In the genomic region with DNA sequence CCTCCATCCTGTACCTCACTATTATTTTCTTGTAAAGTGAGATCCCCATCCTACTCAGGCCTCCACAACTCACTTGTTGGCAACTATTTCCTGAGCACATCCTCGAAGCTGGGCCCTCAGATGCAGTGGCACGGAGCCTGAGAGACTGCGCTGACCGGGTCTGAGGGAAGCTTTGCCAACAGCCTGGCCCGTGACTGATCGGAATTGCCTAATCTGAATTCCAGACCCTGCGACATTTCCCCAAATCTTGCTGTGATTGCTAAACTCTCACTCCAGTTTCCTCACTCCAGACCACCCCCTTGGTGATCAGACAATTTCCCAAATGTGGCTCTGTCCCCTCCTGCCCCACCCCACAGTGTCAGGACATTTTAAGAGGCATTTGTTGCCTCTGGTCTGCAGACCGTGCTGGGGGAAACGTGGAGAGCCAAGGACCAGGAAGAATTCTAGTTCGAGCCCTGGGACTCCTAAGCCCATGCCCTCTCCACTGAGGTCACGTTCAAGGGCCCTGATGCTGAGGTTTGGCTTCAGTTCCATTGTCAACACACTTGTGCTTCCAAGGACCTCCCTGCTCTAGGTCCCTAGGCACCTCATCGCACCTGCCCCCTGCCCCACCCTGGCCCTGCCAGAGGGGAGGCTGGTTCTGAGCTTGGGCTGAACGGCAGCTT, we compare ENCODE assay signal across 11 cellular contexts. TPM values are rescaled to one million over a fixed set of nuclear protein-coding genes. Genes with fewer than 3 reads are reported as not detected.
DNase-seq lines count a peak whose midpoint lies in the region; ATAC-seq, FAIRE-seq and TF ChIP-seq lines count a peak whose summit lies in the region.
"Had no signal": no experiment of that assay in that cellular context is flagged by ENCODE, and none has a peak within 500 bp of the region (broad histone marks: within the 10 kb centered on the region; RNA-seq: fewer than 3 reads in every experiment).

No MANE protein-coding gene starts in this region.

- H3K9me2 ChIP-seq in GM23338 (ENCODE audit: insufficient read depth), result no peaks in the 10 kb centered on the region

- no peaks in the 10 kb centered on the region; the same call in 1 of the 2 replicates for H3K4me1 ChIP-seq in GM23338 (ENCODE audit: insufficient read depth)
- peaks cover 27% of the 10 kb centered on the region for H3K4me1 ChIP-seq in skeletal muscle satellite cell (ENCODE audit: control insufficient read depth, insufficient read depth, low read length)

- no peak overlapping the region for H3K4me2 ChIP-seq in GM23338
- H3K4me2 ChIP-seq in skeletal muscle satellite cell (ENCODE audit: low read length), result peak overlapping the region; percentile 18
- H3K4me2 ChIP-seq: smooth muscle cell had no signal

- H3K9me3 Mint-ChIP-seq in GM23338, result no peaks in the 10 kb centered on the region
- no peaks in the 10 kb centered on the region for H3K9me3 Mint-ChIP-seq in activated CD8-positive, alpha-beta memory T cell treated with anti-CD3 and anti-CD28 coated beads, Interleukin-2, amount 10 ng/mL, durations not matched to agents 7 days and 5 days (ENCODE audit: low read depth)
- H3K9me3 Mint-ChIP-seq: activated CD4-positive, alpha-beta memory T cell treated with anti-CD3 and anti-CD28 coated beads, Interleukin-2, amount 10 ng/mL, durations not matched to agents 7 days and 5 days had no signal

- no peak for DNase-seq in GM23338 (ENCODE audit: low spot score)
- peak; percentile 50 for DNase-seq in dermis blood vessel endothelial cell
- DNase-seq in kidney tubule cell (ENCODE audit: low spot score), result peak; percentile 44
- no peak for DNase-seq in NCI-H524 (lab: John Stamatoyannopoulos, UW)
- no peak for DNase-seq in activated CD8-positive, alpha-beta memory T cell treated with anti-CD3 and anti-CD28 coated beads, Interleukin-2, amount 10 ng/mL, durations not matched to agents 7 days and 5 days
- DNase-seq in D721Med (ENCODE audit: insufficient read length, low spot score), result no peak
- no peak for DNase-seq in cerebellum (ENCODE audit: low spot score)
- DNase-seq: activated CD4-positive, alpha-beta memory T cell treated with anti-CD3 and anti-CD28 coated beads, Interleukin-2, amount 10 ng/mL, durations not matched to agents 7 days and 5 days had no signal

- H3K4me3 ChIP-seq in GM23338, result no peak overlapping the region
- no peak overlapping the region for H3K4me3 ChIP-seq in skeletal muscle satellite cell (ENCODE audit: low read length)
- H3K4me3 ChIP-seq: smooth muscle cell had no signal

- H3K9me3 ChIP-seq in skeletal muscle satellite cell (replicated peaks; ENCODE audit: low read length), result no peaks in the 10 kb centered on the region

- ATAC-seq in GM23338, result no peak
- ATAC-seq in activated CD8-positive, alpha-beta memory T cell treated with anti-CD3 and anti-CD28 coated beads, Interleukin-2, amount 10 ng/mL, durations not matched to agents 7 days and 5 days, result no peak

- peaks cover 13% of the 10 kb centered on the region for H4K20me1 ChIP-seq in GM23338 (replicated peaks; ENCODE audit: insufficient read depth)

- H3K36me3 ChIP-seq in GM23338 (ENCODE audit: insufficient read depth) (no peaks in the 10 kb centered on the region), skeletal muscle satellite cell (ENCODE audit: insufficient read depth, low read length) (no peaks in the 10 kb centered on the region)

- H3K4me3 Mint-ChIP-seq in GM23338, result no peak overlapping the region
- no peak overlapping the region for H3K4me3 Mint-ChIP-seq in activated CD8-positive, alpha-beta memory T cell treated with anti-CD3 and anti-CD28 coated beads, Interleukin-2, amount 10 ng/mL, durations not matched to agents 7 days and 5 days
- H3K4me3 Mint-ChIP-seq: activated CD4-positive, alpha-beta memory T cell treated with anti-CD3 and anti-CD28 coated beads, Interleukin-2, amount 10 ng/mL, durations not matched to agents 7 days and 5 days had no signal

- TF ChIP-seq CTCF in GM23338 (conservative IDR thresholded peaks at IDR 0.05; ENCODE audit: low read depth in 2 of 2) (no peak), D721Med (IDR thresholded peaks at IDR 0.05; ENCODE audit: insufficient read depth, missing control alignments) (no peak)

- H3K36me3 Mint-ChIP-seq in GM23338 (ENCODE audit: low read depth), result peaks cover 19% of the 10 kb centered on the region
- no peaks in the 10 kb centered on the region for H3K36me3 Mint-ChIP-seq in activated CD8-positive, alpha-beta memory T cell treated with anti-CD3 and anti-CD28 coated beads, Interleukin-2, amount 10 ng/mL, durations not matched to agents 7 days and 5 days

- H3F3A ChIP-seq in GM23338 (replicated peaks; ENCODE audit: low read depth), result no peaks in the 10 kb centered on the region

- no peaks in the 10 kb centered on the region for H3K27me3 ChIP-seq in GM23338 (ENCODE audit: insufficient read depth)
- H3K27me3 ChIP-seq in skeletal muscle satellite cell (ENCODE audit: control insufficient read depth, insufficient read depth, low read length), result no peaks in the 10 kb centered on the region

- peaks cover 92% of the 10 kb centered on the region for H3K79me2 ChIP-seq in GM23338 (replicated peaks; ENCODE audit: insufficient read depth)

- H3K27ac ChIP-seq in GM23338 (ENCODE audit: low read depth), result no peak overlapping the region

- H3K9ac ChIP-seq in skeletal muscle satellite cell (ENCODE audit: low read depth, low read length), result no peak overlapping the region

- peaks cover 4% of the 10 kb centered on the region for H3K27me3 Mint-ChIP-seq in GM23338 (ENCODE audit: insufficient read depth, low read depth, poor library complexity)
- no peaks in the 10 kb centered on the region for H3K27me3 Mint-ChIP-seq in activated CD8-positive, alpha-beta memory T cell treated with anti-CD3 and anti-CD28 coated beads, Interleukin-2, amount 10 ng/mL, durations not matched to agents 7 days and 5 days
- H3K27me3 Mint-ChIP-seq: activated CD4-positive, alpha-beta memory T cell treated with anti-CD3 and anti-CD28 coated beads, Interleukin-2, amount 10 ng/mL, durations not matched to agents 7 days and 5 days had no signal

- no peak for FAIRE-seq in D721Med (lab: Jason Lieb, UNC)
- FAIRE-seq: endometrium had no signal

- peak overlapping the region; percentile 37 for H3K27ac Mint-ChIP-seq in GM23338
- H3K27ac Mint-ChIP-seq in activated CD8-positive, alpha-beta memory T cell treated with anti-CD3 and anti-CD28 coated beads, Interleukin-2, amount 10 ng/mL, durations not matched to agents 7 days and 5 days, result no peak overlapping the region
- H3K27ac Mint-ChIP-seq: activated CD4-positive, alpha-beta memory T cell treated with anti-CD3 and anti-CD28 coated beads, Interleukin-2, amount 10 ng/mL, durations not matched to agents 7 days and 5 days had no signal

- no peak overlapping the region for H2AFZ ChIP-seq in GM23338

- H3K4me1 Mint-ChIP-seq in GM23338, result peaks cover 23% of the 10 kb centered on the region
- no peaks in the 10 kb centered on the region for H3K4me1 Mint-ChIP-seq in activated CD8-positive, alpha-beta memory T cell treated with anti-CD3 and anti-CD28 coated beads, Interleukin-2, amount 10 ng/mL, durations not matched to agents 7 days and 5 days
- H3K4me1 Mint-ChIP-seq: activated CD4-positive, alpha-beta memory T cell treated with anti-CD3 and anti-CD28 coated beads, Interleukin-2, amount 10 ng/mL, durations not matched to agents 7 days and 5 days had no signal

- CTCF ChIA-PET in activated CD8-positive, alpha-beta memory T cell treated with anti-CD3 and anti-CD28 coated beads, Interleukin-2, amount 10 ng/mL, durations not matched to agents 7 days and 5 days (lab: Charles Lee), result no interaction called here

TF ChIP-seq in GM23338, 12 proteins besides CTCF, POLR2A, EP300 and RAD21 (continues in another document):
- TF ChIP-seq EZH2phosphoT487 (IDR thresholded peaks at IDR 0.05; ENCODE audit: unreplicated experiment), result no peak
- TF ChIP-seq ETS1 (IDR thresholded peaks at IDR 0.05), result no peak
- TF ChIP-seq, protein P1, sequence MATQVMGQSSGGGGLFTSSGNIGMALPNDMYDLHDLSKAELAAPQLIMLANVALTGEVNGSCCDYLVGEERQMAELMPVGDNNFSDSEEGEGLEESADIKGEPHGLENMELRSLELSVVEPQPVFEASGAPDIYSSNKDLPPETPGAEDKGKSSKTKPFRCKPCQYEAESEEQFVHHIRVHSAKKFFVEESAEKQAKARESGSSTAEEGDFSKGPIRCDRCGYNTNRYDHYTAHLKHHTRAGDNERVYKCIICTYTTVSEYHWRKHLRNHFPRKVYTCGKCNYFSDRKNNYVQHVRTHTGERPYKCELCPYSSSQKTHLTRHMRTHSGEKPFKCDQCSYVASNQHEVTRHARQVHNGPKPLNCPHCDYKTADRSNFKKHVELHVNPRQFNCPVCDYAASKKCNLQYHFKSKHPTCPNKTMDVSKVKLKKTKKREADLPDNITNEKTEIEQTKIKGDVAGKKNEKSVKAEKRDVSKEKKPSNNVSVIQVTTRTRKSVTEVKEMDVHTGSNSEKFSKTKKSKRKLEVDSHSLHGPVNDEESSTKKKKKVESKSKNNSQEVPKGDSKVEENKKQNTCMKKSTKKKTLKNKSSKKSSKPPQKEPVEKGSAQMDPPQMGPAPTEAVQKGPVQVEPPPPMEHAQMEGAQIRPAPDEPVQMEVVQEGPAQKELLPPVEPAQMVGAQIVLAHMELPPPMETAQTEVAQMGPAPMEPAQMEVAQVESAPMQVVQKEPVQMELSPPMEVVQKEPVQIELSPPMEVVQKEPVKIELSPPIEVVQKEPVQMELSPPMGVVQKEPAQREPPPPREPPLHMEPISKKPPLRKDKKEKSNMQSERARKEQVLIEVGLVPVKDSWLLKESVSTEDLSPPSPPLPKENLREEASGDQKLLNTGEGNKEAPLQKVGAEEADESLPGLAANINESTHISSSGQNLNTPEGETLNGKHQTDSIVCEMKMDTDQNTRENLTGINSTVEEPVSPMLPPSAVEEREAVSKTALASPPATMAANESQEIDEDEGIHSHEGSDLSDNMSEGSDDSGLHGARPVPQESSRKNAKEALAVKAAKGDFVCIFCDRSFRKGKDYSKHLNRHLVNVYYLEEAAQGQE (IDR thresholded peaks at IDR 0.05; ENCODE audit: unreplicated experiment), result no peak
- TF ChIP-seq ZNF114 (CRISPR knock-in tag; IDR thresholded peaks at IDR 0.05), result no peak
- TF ChIP-seq JUNB (IDR thresholded peaks at IDR 0.05; ENCODE audit: unreplicated experiment), result no peak

RNA-seq across cellular contexts. Expression of gene KLHL25, which starts 22.8 kb away (rescaled TPM):
- total RNA-seq in GM23338 (2014; rRNA removed; shearing (Covaris generic)), result 28.5 and 38.3 TPM in 2 replicates
- polyA plus RNA-seq in GM23338 (2016; fragmentation: Nextera tagmentation; extraction: Ambion mirVana), result 5.2 and 5.8 TPM in 2 replicates
- total RNA-seq in dermis blood vessel endothelial cell (5.4 and 7.9 TPM in 2 replicates), cerebellum (38.5 TPM)
- 3.0 and 3.1 TPM in 2 replicates for total RNA-seq in skeletal muscle satellite cell (2012; rRNA removed)
- 1 to 10 TPM; 4.3 to 4.5 TPM for total RNA-seq in activated CD8-positive, alpha-beta memory T cell treated with anti-CD3 and anti-CD28 coated beads, Interleukin-2, amount 10 ng/mL, durations not matched to agents 7 days and 5 days

Comparison
In these comparisons a context has a peak if more than half of its experiments do, and no peak if none do; other contexts are left out.
1. DNase-seq: peak in dermis blood vessel endothelial cell (single experiment) and kidney tubule cell (single experiment); none in GM23338 (single experiment), NCI-H524 (0 of 2), activated CD8-positive, alpha-beta memory T cell treated with anti-CD3 and anti-CD28 coated beads, Interleukin-2, amount 10 ng/mL, durations not matched to agents 7 days and 5 days (single experiment), D721Med (single experiment) and cerebellum (single experiment).